7 cellular contexts compared by ENCODE assay signal in the genomic region with DNA sequence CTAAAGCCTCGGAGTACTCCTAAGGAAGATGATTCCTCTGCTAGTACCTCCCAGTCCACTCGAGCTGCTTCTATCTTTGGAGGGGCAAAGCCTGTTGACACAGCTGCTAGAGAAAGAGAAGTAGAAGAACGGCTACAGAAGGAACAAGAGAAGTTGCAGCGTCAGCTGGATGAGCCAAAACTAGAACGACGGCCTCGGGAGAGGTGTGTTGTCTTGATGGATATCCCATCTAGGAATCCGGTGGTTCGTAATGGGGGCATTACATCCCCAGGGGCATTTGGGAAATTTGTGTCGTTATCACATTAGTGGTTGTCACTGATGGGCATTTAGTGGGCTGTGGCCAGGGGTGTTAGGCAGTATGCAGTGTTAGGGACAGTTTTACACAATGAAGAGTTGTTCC. TPM values are rescaled to one million over a fixed set of nuclear protein-coding genes. Genes with fewer than 3 reads are reported as not detected.
DNase-seq lines count a peak whose midpoint lies in the region; ATAC-seq and TF ChIP-seq lines count a peak whose summit lies in the region.
"Not testable (repeated sequence)": the region's sequence is repeated elsewhere in the genome, so short reads cannot be mapped to it uniquely, and the experiment has no call there.

No MANE protein-coding gene starts in this region.

- not testable (repeated sequence) for H3K9me3 Mint-ChIP-seq in CD8-positive, alpha-beta T cell; activated naive CD4-positive, alpha-beta T cell treated with anti-CD3 and anti-CD28 coated beads, Interleukin-2, amount 50 U/mL, for 24 hours; nephron progenitor cell; stimulated activated naive CD8-positive, alpha-beta T cell treated with anti-CD3 and anti-CD28 coated beads, Interleukin-15, Interleukin-2, amounts not matched to agents 100 ng/mL and 50 ng/mL, for 24 hours

- POLR2A ChIA-PET in CD8-positive, alpha-beta T cell (lab: Charles Lee): interaction anchor here (0.5 to 1.1 kb wide), 2 partner anchors 11 to 28 kb away, joined by 3 read pairs; no protein-coding TSS in a partner anchor

- peaks cover 76% of the 10 kb centered on the region for H3K36me3 Mint-ChIP-seq in CD8-positive, alpha-beta T cell
- H3K36me3 Mint-ChIP-seq in activated naive CD4-positive, alpha-beta T cell treated with anti-CD3 and anti-CD28 coated beads, Interleukin-2, amount 50 U/mL, for 24 hours: peaks cover 16% of the 10 kb centered on the region
- peaks cover 77% of the 10 kb centered on the region for H3K36me3 Mint-ChIP-seq in nephron progenitor cell (ENCODE audit: low read depth)
- H3K36me3 Mint-ChIP-seq in stimulated activated naive CD8-positive, alpha-beta T cell treated with anti-CD3 and anti-CD28 coated beads, Interleukin-15, Interleukin-2, amounts not matched to agents 100 ng/mL and 50 ng/mL, for 24 hours (ENCODE audit: low read depth): peaks cover 64% of the 10 kb centered on the region

- not testable (repeated sequence) for TF ChIP-seq CTCF in CD8-positive, alpha-beta T cell (IDR thresholded peaks at IDR 0.05); nephron progenitor cell (IDR thresholded peaks at IDR 0.05)

- not testable (repeated sequence) for H3K4me1 Mint-ChIP-seq in CD8-positive, alpha-beta T cell (ENCODE audit: low read depth); nephron progenitor cell
- peaks cover 23% of the 10 kb centered on the region for H3K4me1 Mint-ChIP-seq in activated naive CD4-positive, alpha-beta T cell treated with anti-CD3 and anti-CD28 coated beads, Interleukin-2, amount 50 U/mL, for 24 hours
- peaks cover 16% of the 10 kb centered on the region for H3K4me1 Mint-ChIP-seq in stimulated activated naive CD8-positive, alpha-beta T cell treated with anti-CD3 and anti-CD28 coated beads, Interleukin-15, Interleukin-2, amounts not matched to agents 100 ng/mL and 50 ng/mL, for 24 hours (ENCODE audit: low read depth)

- H3K36me3 ChIP-seq in CD8-positive, alpha-beta T cell (ENCODE audit: insufficient read depth, low read length): peaks cover 60% of the 10 kb centered on the region

- H3K4me3 ChIP-seq in CD8-positive, alpha-beta T cell (ENCODE audit: low read depth, low read length): not testable (repeated sequence)

- intact Hi-C loops in CD8-positive, alpha-beta T cell (cut with DNase I, micrococcal nuclease): not testable (repeated sequence)

- not testable (repeated sequence) for H3K4me1 ChIP-seq in CD8-positive, alpha-beta T cell (ENCODE audit: insufficient read depth, low read length)

- H3K27ac ChIP-seq in CD8-positive, alpha-beta T cell (ENCODE audit: low read depth, low read length): not testable (repeated sequence)
- H3K27ac ChIP-seq in cingulate gyrus (ENCODE audit: low read depth, low read length) (peak overlapping the region; percentile 40), layer of hippocampus (ENCODE audit: low read depth, low read length) (peak overlapping the region; percentile 53)

- not testable (repeated sequence) for ATAC-seq in CD8-positive, alpha-beta T cell

- peak overlapping the region; percentile 53 for H3K27ac Mint-ChIP-seq in CD8-positive, alpha-beta T cell
- peak overlapping the region; percentile 27 for H3K27ac Mint-ChIP-seq in activated naive CD4-positive, alpha-beta T cell treated with anti-CD3 and anti-CD28 coated beads, Interleukin-2, amount 50 U/mL, for 24 hours
- peak overlapping the region; percentile 20 for H3K27ac Mint-ChIP-seq in nephron progenitor cell
- H3K27ac Mint-ChIP-seq in stimulated activated naive CD8-positive, alpha-beta T cell treated with anti-CD3 and anti-CD28 coated beads, Interleukin-15, Interleukin-2, amounts not matched to agents 100 ng/mL and 50 ng/mL, for 24 hours: peak overlapping the region; percentile 79

- not testable (repeated sequence) for H3K27me3 ChIP-seq in CD8-positive, alpha-beta T cell (ENCODE audit: insufficient read depth, low read length); layer of hippocampus (ENCODE audit: control insufficient read depth, insufficient read depth, low read length)

- not testable (repeated sequence) for H3K27me3 Mint-ChIP-seq in CD8-positive, alpha-beta T cell (ENCODE audit: low read depth); activated naive CD4-positive, alpha-beta T cell treated with anti-CD3 and anti-CD28 coated beads, Interleukin-2, amount 50 U/mL, for 24 hours; nephron progenitor cell (ENCODE audit: low read depth, poor library complexity); stimulated activated naive CD8-positive, alpha-beta T cell treated with anti-CD3 and anti-CD28 coated beads, Interleukin-15, Interleukin-2, amounts not matched to agents 100 ng/mL and 50 ng/mL, for 24 hours

- DNase-seq in CD8-positive, alpha-beta T cell; nephron progenitor cell: not testable (repeated sequence)
- DNase-seq in activated CD8-positive, alpha-beta memory T cell treated with anti-CD3 and anti-CD28 coated beads for 24 hours: peak; percentile 44

- H3K4me3 Mint-ChIP-seq in CD8-positive, alpha-beta T cell; activated naive CD4-positive, alpha-beta T cell treated with anti-CD3 and anti-CD28 coated beads, Interleukin-2, amount 50 U/mL, for 24 hours; nephron progenitor cell; stimulated activated naive CD8-positive, alpha-beta T cell treated with anti-CD3 and anti-CD28 coated beads, Interleukin-15, Interleukin-2, amounts not matched to agents 100 ng/mL and 50 ng/mL, for 24 hours: not testable (repeated sequence)

- CTCF ChIA-PET in CD8-positive, alpha-beta T cell (lab: Charles Lee): interaction anchor here (1.3 kb wide), 1 partner anchor 10 kb away, joined by 3 read pairs; no protein-coding TSS in a partner anchor

- not testable (repeated sequence) for H3K9me3 ChIP-seq in CD8-positive, alpha-beta T cell (ENCODE audit: low read length)

RNA-seq across cellular contexts. Expression of a gene that starts 16.0 kb away (rescaled TPM):
- total RNA-seq in CD8-positive, alpha-beta T cell: 1 to 10 TPM; 2.5 to 3.2 TPM

RNA-seq across cellular contexts. Expression of a gene that starts 27.6 kb away (rescaled TPM):
- 100 to 1,000 TPM; 709 to 741 TPM for total RNA-seq in CD8-positive, alpha-beta T cell

RNA-seq across cellular contexts. Expression of a gene that starts 45.4 kb away (rescaled TPM):
- 10 to 100 TPM; 25.1 to 25.6 TPM for total RNA-seq in CD8-positive, alpha-beta T cell

Comparison
In these comparisons a context has a peak if more than half of its experiments do, and no peak if none do; other contexts are left out.
1. H3K27ac Mint-ChIP-seq: peak in every context shown above with its lines; median percentile 79 in stimulated activated naive CD8-positive, alpha-beta T cell treated with anti-CD3 and anti-CD28 coated beads, Interleukin-15, Interleukin-2, amounts not matched to agents 100 ng/mL and 50 ng/mL, for 24 hours; 53 in CD8-positive, alpha-beta T cell; 27 in activated naive CD4-positive, alpha-beta T cell treated with anti-CD3 and anti-CD28 coated beads, Interleukin-2, amount 50 U/mL, for 24 hours; 20 in nephron progenitor cell.